In the genomic region with DNA sequence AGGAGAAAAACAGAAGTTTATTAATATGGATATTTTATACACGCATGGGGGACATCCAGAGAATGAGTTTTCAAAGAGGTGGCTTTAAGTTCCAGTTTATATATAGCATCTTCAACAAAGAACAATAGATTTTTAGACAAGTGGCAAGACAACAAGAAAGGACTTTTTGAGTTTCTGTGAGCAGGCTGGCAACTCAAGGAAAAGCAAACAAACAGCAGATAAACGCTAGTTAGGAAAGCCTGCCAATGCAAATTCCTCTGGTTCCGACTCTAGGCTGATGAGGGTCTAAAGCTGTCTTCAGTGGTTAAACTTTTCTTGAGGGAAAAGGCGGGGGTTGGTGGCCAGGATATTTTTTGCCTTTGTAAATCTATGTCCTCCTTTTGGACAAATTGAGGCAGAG, we compare ENCODE assay signal across 17 cellular contexts.
DNase-seq lines count a peak whose midpoint lies in the region; ATAC-seq and TF ChIP-seq lines count a peak whose summit lies in the region.
"Had no signal": no experiment of that assay in that cellular context is flagged by ENCODE, and none has a peak within 500 bp of the region (broad histone marks: within the 10 kb centered on the region; RNA-seq: fewer than 3 reads in every experiment).

No MANE protein-coding gene starts in this region.

- no peak overlapping the region for H3K4me2 ChIP-seq in neural progenitor cell
- H3K4me2 ChIP-seq: BLaER1 treated with 17β-estradiol and CSF1 and Interleukin-3, amounts not matched to agents 10 nM and 100 nM had no signal

- no peaks in the 10 kb centered on the region for H3K27me3 Mint-ChIP-seq in naive thymus-derived CD8-positive, alpha-beta T cell
- peaks cover 8% of the 10 kb centered on the region for H3K27me3 Mint-ChIP-seq in neural progenitor cell (ENCODE audit: insufficient read depth, low read depth)

- H3K27ac ChIP-seq in ACC112 (ENCODE audit: low read depth, low read length) (no peak overlapping the region), right cardiac atrium (ENCODE audit: low read length) (no peak overlapping the region), neural progenitor cell (no peak overlapping the region)
- H3K27ac ChIP-seq: 22Rv1; BLaER1 treated with 17β-estradiol and CSF1 and Interleukin-3, amounts not matched to agents 10 nM and 100 nM; SJCRH30 had no signal

- no peaks in the 10 kb centered on the region for H3K9me3 ChIP-seq in right cardiac atrium (ENCODE audit: control insufficient read depth, low read length)
- H3K9me3 ChIP-seq in neural progenitor cell (ENCODE audit: low read depth): no peaks in the 10 kb centered on the region
- H3K9me3 ChIP-seq: BLaER1 treated with 17β-estradiol and CSF1 and Interleukin-3, amounts not matched to agents 10 nM and 100 nM; SJCRH30 had no signal

- H2AFZ ChIP-seq in ACC112 (ENCODE audit: low read length, unreplicated experiment): peak overlapping the region; percentile 8
- no peak overlapping the region for H2AFZ ChIP-seq in neural progenitor cell (replicated peaks)

- DNase-seq in astrocyte of the hippocampus (ENCODE audit: low read depth, low spot score): peak; percentile 59
- peak; percentile 33 for DNase-seq in fibroblast of pulmonary artery (ENCODE audit: low read depth)
- DNase-seq in naive thymus-derived CD8-positive, alpha-beta T cell: no peak
- no peak for DNase-seq in right cardiac atrium
- DNase-seq in neural progenitor cell (ENCODE audit: low spot score): no peak
- DNase-seq: CD4-positive, alpha-beta memory T cell; KG1; NCI-H1092 treated with DMSO at 0.1 percent for 48 hours; NCI-H1436 treated with DMSO at 0.1 percent for 48 hours; NCI-H1930; OCI-M1; SJCRH30 had no signal

- no peaks in the 10 kb centered on the region for H3F3A ChIP-seq in neural progenitor cell (ENCODE audit: low read depth)

- H3K36me3 ChIP-seq in ACC112 (ENCODE audit: insufficient read depth, low read length): no peaks in the 10 kb centered on the region
- no peaks in the 10 kb centered on the region for H3K36me3 ChIP-seq in neural progenitor cell
- H3K36me3 ChIP-seq: BLaER1 treated with 17β-estradiol and CSF1 and Interleukin-3, amounts not matched to agents 10 nM and 100 nM; SJCRH30 had no signal

- no peaks in the 10 kb centered on the region for H4K20me1 ChIP-seq in neural progenitor cell (ENCODE audit: low read depth)
- H4K20me1 ChIP-seq: BLaER1 treated with 17β-estradiol and CSF1 and Interleukin-3, amounts not matched to agents 10 nM and 100 nM had no signal

- 42% methylated on average over 4 of the region's 4 CpGs for WGBS in right cardiac atrium

- POLR2A ChIA-PET in naive thymus-derived CD8-positive, alpha-beta T cell (lab: Charles Lee): no interaction called here

- no peak overlapping the region for H3K9ac ChIP-seq in neural progenitor cell
- H3K9ac ChIP-seq: BLaER1 treated with 17β-estradiol and CSF1 and Interleukin-3, amounts not matched to agents 10 nM and 100 nM had no signal

- intact Hi-C loops in right cardiac atrium (cut with DNase I): no loop called here

- no peaks in the 10 kb centered on the region for H3K4me1 Mint-ChIP-seq in naive thymus-derived CD8-positive, alpha-beta T cell
- H3K4me1 Mint-ChIP-seq in neural progenitor cell: peaks cover 27% of the 10 kb centered on the region
- H3K4me1 Mint-ChIP-seq: CD4-positive, alpha-beta memory T cell had no signal

- no peaks in the 10 kb centered on the region for H3K9me3 Mint-ChIP-seq in naive thymus-derived CD8-positive, alpha-beta T cell
- H3K9me3 Mint-ChIP-seq in neural progenitor cell: no peaks in the 10 kb centered on the region
- H3K9me3 Mint-ChIP-seq: CD4-positive, alpha-beta memory T cell had no signal

- TF ChIP-seq CTCF in fibroblast of pulmonary artery (IDR thresholded peaks at IDR 0.05; ENCODE audit: low read length, missing control alignments): no peak
- TF ChIP-seq CTCF in neural progenitor cell (IDR thresholded peaks at IDR 0.05): no peak

- H3K79me2 ChIP-seq in ACC112 (ENCODE audit: control insufficient read depth, insufficient read depth, low read length, unreplicated experiment) (no peaks in the 10 kb centered on the region), neural progenitor cell (ENCODE audit: low read depth) (no peaks in the 10 kb centered on the region)

- H3K4me3 ChIP-seq in ACC112 (ENCODE audit: low read depth, low read length): no peak overlapping the region
- H3K4me3 ChIP-seq in fibroblast of pulmonary artery (replicated peaks; ENCODE audit: low read depth, low read length): no peak overlapping the region
- no peak overlapping the region for H3K4me3 ChIP-seq in right cardiac atrium (ENCODE audit: low read length)
- H3K4me3 ChIP-seq in neural progenitor cell: no peak overlapping the region
- H3K4me3 ChIP-seq: BLaER1 treated with 17β-estradiol and CSF1 and Interleukin-3, amounts not matched to agents 10 nM and 100 nM; SJCRH30 had no signal

- peaks cover 4% of the 10 kb centered on the region for H3K4me1 ChIP-seq in ACC112 (ENCODE audit: control insufficient read depth, insufficient read depth, low read length, unreplicated experiment)
- no peaks in the 10 kb centered on the region for H3K4me1 ChIP-seq in right cardiac atrium (ENCODE audit: control insufficient read depth, insufficient read depth, low read length)
- peaks cover 21% of the 10 kb centered on the region for H3K4me1 ChIP-seq in neural progenitor cell
- H3K4me1 ChIP-seq: SJCRH30 had no signal

- H3K27me3 ChIP-seq in ACC112 (ENCODE audit: insufficient read depth, low read length) (no peaks in the 10 kb centered on the region), right cardiac atrium (ENCODE audit: control insufficient read depth, insufficient read depth) (no peaks in the 10 kb centered on the region), neural progenitor cell (no peaks in the 10 kb centered on the region)
- H3K27me3 ChIP-seq: BLaER1 treated with 17β-estradiol and CSF1 and Interleukin-3, amounts not matched to agents 10 nM and 100 nM; SJCRH30 had no signal

- peak; percentile 7 for ATAC-seq in HG03097 (IDR thresholded peaks at IDR 0.05; ENCODE audit: low FRiP score, unreplicated experiment)
- ATAC-seq in naive thymus-derived CD8-positive, alpha-beta T cell: no peak
- ATAC-seq in HG03520 (IDR thresholded peaks at IDR 0.05; ENCODE audit: unreplicated experiment): no peak
- no peak for ATAC-seq in right cardiac atrium

- no peak overlapping the region for H3K4me3 Mint-ChIP-seq in naive thymus-derived CD8-positive, alpha-beta T cell
- H3K4me3 Mint-ChIP-seq in neural progenitor cell: no peak overlapping the region
- H3K4me3 Mint-ChIP-seq: CD4-positive, alpha-beta memory T cell had no signal

- no peaks in the 10 kb centered on the region for H3K36me3 Mint-ChIP-seq in naive thymus-derived CD8-positive, alpha-beta T cell
- H3K36me3 Mint-ChIP-seq in neural progenitor cell: no peaks in the 10 kb centered on the region
- H3K36me3 Mint-ChIP-seq: CD4-positive, alpha-beta memory T cell had no signal

- H3K27ac Mint-ChIP-seq in naive thymus-derived CD8-positive, alpha-beta T cell: no peak overlapping the region
- no peak overlapping the region for H3K27ac Mint-ChIP-seq in neural progenitor cell
- H3K27ac Mint-ChIP-seq: CD4-positive, alpha-beta memory T cell had no signal

Comparison
In these comparisons a context has a peak if more than half of its experiments do, and no peak if none do; other contexts are left out.
1. DNase-seq: peak in astrocyte of the hippocampus (single experiment) and fibroblast of pulmonary artery (single experiment); none in naive thymus-derived CD8-positive, alpha-beta T cell (0 of 10), right cardiac atrium (0 of 3) and neural progenitor cell (single experiment).